Comparison of ENCODE assay signal across 9 cellular contexts in the genomic region with DNA sequence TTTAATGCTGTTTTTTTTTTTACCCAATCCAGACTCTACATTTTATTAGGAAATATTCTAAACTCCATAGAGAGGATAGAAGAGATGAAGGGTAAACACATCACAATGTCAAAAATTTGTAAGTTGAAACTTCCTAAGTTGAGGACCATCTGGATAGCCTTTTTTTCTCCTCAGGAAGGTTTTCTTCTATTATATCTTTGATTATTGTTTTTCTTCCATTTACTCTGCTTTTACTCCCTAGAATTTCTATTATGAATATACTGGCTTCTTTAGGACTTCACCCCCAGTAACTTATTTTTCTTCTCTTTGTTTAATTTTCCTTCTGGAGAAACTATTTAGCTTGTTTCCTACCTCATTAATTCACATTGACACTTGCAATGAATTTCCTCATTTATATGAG.
"Had no signal": no experiment of that assay in that cellular context is flagged by ENCODE, and none has a peak within 500 bp of the region (broad histone marks: within the 10 kb centered on the region; RNA-seq: fewer than 3 reads in every experiment).

No MANE protein-coding gene starts in this region.

- H2AFZ ChIP-seq: GM23338 had no signal

- ATAC-seq: GM23338 had no signal

- H3K4me3 ChIP-seq: GM23338 had no signal

- DNase-seq: H9, HCEC 1CT, HFFc6, IMR-90, KBM-7 had no signal

- H3K4me2 ChIP-seq: GM23338 had no signal

- FAIRE-seq: H1, H54, HTR-8/SVneo had no signal
